8 cellular contexts compared by ENCODE assay signal in the genomic region with DNA sequence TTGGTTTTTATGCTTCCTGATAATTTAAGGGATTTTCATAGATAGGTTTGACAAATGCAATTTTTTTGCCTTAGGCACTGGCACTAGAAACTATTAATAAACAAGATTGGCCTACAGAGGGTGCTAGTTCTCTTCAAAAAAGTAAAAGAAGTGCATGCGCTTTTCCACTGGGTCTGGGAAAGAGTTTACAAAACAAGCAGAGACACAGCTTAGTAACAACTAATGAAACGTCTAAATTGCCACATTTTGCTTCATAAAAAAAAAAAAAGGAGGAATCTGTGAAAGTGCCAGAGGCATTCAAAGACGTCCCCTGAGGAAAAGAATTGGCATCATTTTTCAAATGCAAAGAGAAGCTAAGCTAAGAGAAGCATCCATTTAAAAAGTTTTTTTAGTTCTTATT. TPM values are rescaled to one million over a fixed set of nuclear protein-coding genes. Genes with fewer than 3 reads are reported as not detected.
A peak's percentile ranks its signal among the peaks of the same experiment; 100 is the strongest.
DNase-seq lines count a peak whose midpoint lies in the region; ATAC-seq and TF ChIP-seq lines count a peak whose summit lies in the region.

No MANE protein-coding gene starts in this region.

- H3K4me1 ChIP-seq in adipocyte (ENCODE audit: control insufficient read depth, insufficient read depth, low read length) (peaks cover 12% of the 10 kb centered on the region), heart right ventricle (peaks cover 0 to 21% (median 9%) of the 10 kb centered on the region in 9 donors)

- H3K36me3 ChIP-seq in adipocyte (ENCODE audit: control insufficient read depth, insufficient read depth, low read length, severe bottlenecking) = no peaks in the 10 kb centered on the region
- H3K36me3 ChIP-seq in heart right ventricle = no peaks in the 10 kb centered on the region

- peak overlapping the region; percentile 78 for H3K27ac Mint-ChIP-seq in activated naive CD4-positive, alpha-beta T cell treated with anti-CD3 and anti-CD28 coated beads for 36 hours

- H3K27ac ChIP-seq in heart right ventricle = peak overlapping the region in 9 of 10 donors; percentile 30 to 77 (median 52)

- H3K4me3 ChIP-seq in adipocyte (ENCODE audit: low read length) (peak overlapping the region; percentile 63), heart right ventricle (no peak overlapping the region)

- peak overlapping the region; percentile 54 for H3K9ac ChIP-seq in adipocyte (ENCODE audit: low read length)

- no peaks in the 10 kb centered on the region for H3K36me3 Mint-ChIP-seq in activated naive CD4-positive, alpha-beta T cell treated with anti-CD3 and anti-CD28 coated beads for 36 hours (ENCODE audit: low read depth)

- intact Hi-C loops in activated naive CD4-positive, alpha-beta T cell treated with anti-CD3 and anti-CD28 coated beads for 36 hours (cut with micrococcal nuclease) = loop anchor here (1.0 to 5.0 kb wide), 9 partner anchors 122 to 1115 kb away; a partner anchor contains a TSS
- intact Hi-C loops in heart right ventricle (cut with DNase I) = loop anchor here in 8 of 10 donors (1.0 to 10.0 kb wide), 13 partner anchors 40 to 485 kb away; no protein-coding TSS in a partner anchor

- CTCF ChIA-PET in activated naive CD4-positive, alpha-beta T cell treated with anti-CD3 and anti-CD28 coated beads for 36 hours (lab: Charles Lee) = interaction anchor here (0.5 to 3.2 kb wide), 56 partner anchors 9 to 1758 kb away, joined by 3 to 29 read pairs (median 4); no protein-coding TSS in a partner anchor

- peaks cover 26% of the 10 kb centered on the region for H3K4me1 Mint-ChIP-seq in activated naive CD4-positive, alpha-beta T cell treated with anti-CD3 and anti-CD28 coated beads for 36 hours (ENCODE audit: low read depth)

- H3K27me3 ChIP-seq in adipocyte (replicated peaks; ENCODE audit: control insufficient read depth, insufficient read depth, low read length) = no peaks in the 10 kb centered on the region
- no peaks in the 10 kb centered on the region for H3K27me3 ChIP-seq in heart right ventricle

- peak; percentile 36 for ATAC-seq in HG03064 (IDR thresholded peaks at IDR 0.05; ENCODE audit: low read depth, unreplicated experiment)
- peak; percentile 39 to 90 (median 86) for ATAC-seq in heart right ventricle
- ATAC-seq in GM21360 (IDR thresholded peaks at IDR 0.05; ENCODE audit: unreplicated experiment) = no peak

- WGBS in heart right ventricle, 2 donors = 0 to 3% methylated on average over 3 of the region's 3 CpGs

- peak overlapping the region; percentile 26 for H3K4me3 Mint-ChIP-seq in activated naive CD4-positive, alpha-beta T cell treated with anti-CD3 and anti-CD28 coated beads for 36 hours

- H3K27me3 Mint-ChIP-seq in activated naive CD4-positive, alpha-beta T cell treated with anti-CD3 and anti-CD28 coated beads for 36 hours (ENCODE audit: low read depth) = no peaks in the 10 kb centered on the region

- no peaks in the 10 kb centered on the region for H3K9me3 Mint-ChIP-seq in activated naive CD4-positive, alpha-beta T cell treated with anti-CD3 and anti-CD28 coated beads for 36 hours

- peak; percentile 39 to 77 (median 63) for TF ChIP-seq CTCF in heart right ventricle (IDR thresholded peaks at IDR 0.05)

- DNase-seq in activated naive CD4-positive, alpha-beta T cell treated with anti-CD3 and anti-CD28 coated beads for 36 hours = no peak
- DNase-seq in activated naive CD4-positive, alpha-beta T cell (lab: John Stamatoyannopoulos, UW) = no peak
- peak; percentile 52 to 80 for DNase-seq in NCI-H446 (lab: John Stamatoyannopoulos, UW)
- peak; percentile 95 for DNase-seq in adipocyte (ENCODE audit: low read depth)
- peak in 1 of 2 donors; percentile 34 for DNase-seq in heart right ventricle
- DNase-seq in renal cortical epithelial cell (ENCODE audit: low read depth) = peak; percentile 82

- peaks cover 9% of the 10 kb centered on the region for H3K9me3 ChIP-seq in adipocyte (ENCODE audit: control insufficient read depth, low read length)
- H3K9me3 ChIP-seq in heart right ventricle = peaks cover 0 to 14% (median 0%) of the 10 kb centered on the region in 11 donors

RNA-seq across cellular contexts. Expression of a gene that starts 58.3 kb away (rescaled TPM):
- total RNA-seq in activated naive CD4-positive, alpha-beta T cell treated with anti-CD3 and anti-CD28 coated beads for 36 hours = 10 to 100 TPM; 15.6 to 17.6 TPM
- total RNA-seq in heart right ventricle (10 to 100 TPM; 21.7 to 41.6 (median 33.8) TPM), renal cortical epithelial cell (13.9 and 43.4 TPM in 2 replicates)
- polyA plus RNA-seq in heart right ventricle = 1 to 10 TPM; 2.6 to 5.9 TPM

Comparison
In these comparisons a context has a peak if more than half of its experiments do, and no peak if none do; other contexts are left out.
1. DNase-seq: peak in NCI-H446 (2 of 2), adipocyte (single experiment) and renal cortical epithelial cell (single experiment); none in activated naive CD4-positive, alpha-beta T cell treated with anti-CD3 and anti-CD28 coated beads for 36 hours (single experiment) and activated naive CD4-positive, alpha-beta T cell (0 of 4).